In the genomic region with DNA sequence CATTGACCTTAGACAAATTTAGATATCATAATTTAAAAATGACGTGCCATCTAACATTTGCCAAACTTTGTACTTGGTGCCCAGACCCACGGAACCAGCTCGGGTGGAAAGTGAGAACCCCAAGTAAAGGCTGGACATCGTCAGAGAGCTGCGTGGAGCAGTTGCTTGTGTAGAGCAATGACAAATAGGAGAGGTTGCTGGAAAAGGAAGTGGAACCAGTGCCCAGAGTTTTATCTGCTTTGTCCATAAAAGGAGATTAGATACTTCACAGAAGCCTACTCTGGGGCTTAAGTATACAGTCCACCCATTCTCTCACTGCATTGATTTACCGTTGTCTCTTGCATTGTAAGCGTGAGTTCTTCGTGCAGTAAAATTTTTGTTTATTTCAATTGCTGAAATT, we compare ENCODE assay signal across 1 cellular context.
A peak's percentile ranks its signal among the peaks of the same experiment; 100 is the strongest.
TF ChIP-seq lines count a peak whose summit lies in the region.

No MANE protein-coding gene starts in this region.

TF ChIP-seq in K562, 482 proteins besides CTCF, POLR2A, EP300 and RAD21 (continued from another document):
- peak; percentile 16; the same call in 1 of the 2 replicates for TF ChIP-seq ELF1 (tag; IDR thresholded peaks at IDR 0.05)
- TF ChIP-seq, protein P1, sequence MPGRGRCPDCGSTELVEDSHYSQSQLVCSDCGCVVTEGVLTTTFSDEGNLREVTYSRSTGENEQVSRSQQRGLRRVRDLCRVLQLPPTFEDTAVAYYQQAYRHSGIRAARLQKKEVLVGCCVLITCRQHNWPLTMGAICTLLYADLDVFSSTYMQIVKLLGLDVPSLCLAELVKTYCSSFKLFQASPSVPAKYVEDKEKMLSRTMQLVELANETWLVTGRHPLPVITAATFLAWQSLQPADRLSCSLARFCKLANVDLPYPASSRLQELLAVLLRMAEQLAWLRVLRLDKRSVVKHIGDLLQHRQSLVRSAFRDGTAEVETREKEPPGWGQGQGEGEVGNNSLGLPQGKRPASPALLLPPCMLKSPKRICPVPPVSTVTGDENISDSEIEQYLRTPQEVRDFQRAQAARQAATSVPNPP (IDR thresholded peaks at IDR 0.05; ENCODE audit: borderline replicate concordance, insufficient read depth, insufficient read length): no peak
TF ChIP-seq in K562: peak in this region for 3.
